In genomic region chr3:39447637-39448483, GRCh38 we compare ENCODE assay signal across 9 cellular contexts. TPM values are rescaled to one million over a fixed set of nuclear protein-coding genes. Genes with fewer than 3 reads are reported as not detected.
DNase-seq lines count a peak whose midpoint lies in the region; ATAC-seq and TF ChIP-seq lines count a peak whose summit lies in the region.
"Had no signal": no experiment of that assay in that cellular context is flagged by ENCODE, and none has a peak within 500 bp of the region (broad histone marks: within the 10 kb centered on the region; RNA-seq: fewer than 3 reads in every experiment).

No MANE protein-coding gene starts in this region.

- ATAC-seq in GM19351 (IDR thresholded peaks at IDR 0.05; ENCODE audit: unreplicated experiment) = peak; percentile 93
- peak; percentile 80 for ATAC-seq in HG03520 (IDR thresholded peaks at IDR 0.05; ENCODE audit: unreplicated experiment)
- peak; percentile 84 for ATAC-seq in memory B cell (ENCODE audit: low read depth)

- H3K27me3 Mint-ChIP-seq in CD14-positive monocyte (ENCODE audit: low read depth in 3 of 3) (peaks cover 0 to 5% (median 4%) of the 10 kb centered on the region in 3 donors), memory B cell (peaks cover 5% of the 10 kb centered on the region)
- H3K27me3 Mint-ChIP-seq in activated CD4-positive, alpha-beta memory T cell treated with anti-CD3 and anti-CD28 coated beads, Interleukin-2, amount 10 ng/mL, durations not matched to agents 7 days and 5 days = peaks cover 10% of the 10 kb centered on the region

- POLR2A ChIA-PET in activated CD4-positive, alpha-beta memory T cell treated with anti-CD3 and anti-CD28 coated beads, Interleukin-2, amount 10 ng/mL, durations not matched to agents 7 days and 5 days (lab: Charles Lee) = interaction anchor here (1.0 kb wide), 1 partner anchor 42 kb away, joined by 3 read pairs; no protein-coding TSS in a partner anchor

- DNase-seq in CD14-positive monocyte (ENCODE audit: low spot score) (no peak), NCI-H748 (lab: John Stamatoyannopoulos, UW; ENCODE audit: unreplicated experiment) (peak; percentile 69), memory B cell (ENCODE audit: low spot score in 2 of 2) (peak; percentile 47 to 61)
- DNase-seq in activated CD4-positive, alpha-beta memory T cell treated with anti-CD3 and anti-CD28 coated beads, Interleukin-2, amount 10 ng/mL, durations not matched to agents 7 days and 5 days = peak; percentile 60
- DNase-seq in effector CD8-positive, alpha-beta T cell (lab: John Stamatoyannopoulos, UW) = peak; percentile 41
- DNase-seq in stimulated activated CD8-positive, alpha-beta memory T cell treated with anti-CD3 and anti-CD28 coated beads, Interleukin-4, amount 100 ng/mL, for 1 hour (ENCODE audit: low read depth in 2 of 2, low spot score in 1 of 2) = peak; percentile 15 to 40

- H3K4me3 Mint-ChIP-seq in CD14-positive monocyte (no peak overlapping the region), memory B cell (no peak overlapping the region)
- H3K4me3 Mint-ChIP-seq in activated CD4-positive, alpha-beta memory T cell treated with anti-CD3 and anti-CD28 coated beads, Interleukin-2, amount 10 ng/mL, durations not matched to agents 7 days and 5 days = no peak overlapping the region
- H3K4me3 Mint-ChIP-seq: T-helper 1 cell treated with Interleukin-12 subunit alpha and Interleukin-12 subunit beta and Interleukin-4 antibody, amounts not matched to agents 30 μg/mL and 1 μg/mL, for 36 hours had no signal

- intact Hi-C loops in CD14-positive monocyte (cut with micrococcal nuclease) = no loop called here

- H3K9me3 Mint-ChIP-seq in CD14-positive monocyte = no peaks in the 10 kb centered on the region
- no peaks in the 10 kb centered on the region for H3K9me3 Mint-ChIP-seq in activated CD4-positive, alpha-beta memory T cell treated with anti-CD3 and anti-CD28 coated beads, Interleukin-2, amount 10 ng/mL, durations not matched to agents 7 days and 5 days
- H3K9me3 Mint-ChIP-seq in memory B cell = no peaks in the 10 kb centered on the region
- H3K9me3 Mint-ChIP-seq: T-helper 1 cell treated with Interleukin-12 subunit alpha and Interleukin-12 subunit beta and Interleukin-4 antibody, amounts not matched to agents 30 μg/mL and 1 μg/mL, for 36 hours had no signal

- TF ChIP-seq CTCF in CD14-positive monocyte (IDR thresholded peaks at IDR 0.05) = peak; percentile 86

- H3K4me1 Mint-ChIP-seq in CD14-positive monocyte = peaks cover 3% of the 10 kb centered on the region
- H3K4me1 Mint-ChIP-seq in activated CD4-positive, alpha-beta memory T cell treated with anti-CD3 and anti-CD28 coated beads, Interleukin-2, amount 10 ng/mL, durations not matched to agents 7 days and 5 days = no peaks in the 10 kb centered on the region
- H3K4me1 Mint-ChIP-seq in memory B cell = no peaks in the 10 kb centered on the region

- H3K36me3 Mint-ChIP-seq in CD14-positive monocyte (no peaks in the 10 kb centered on the region), memory B cell (no peaks in the 10 kb centered on the region)
- H3K36me3 Mint-ChIP-seq in activated CD4-positive, alpha-beta memory T cell treated with anti-CD3 and anti-CD28 coated beads, Interleukin-2, amount 10 ng/mL, durations not matched to agents 7 days and 5 days (ENCODE audit: low read depth) = no peaks in the 10 kb centered on the region

- CTCF ChIA-PET in activated CD4-positive, alpha-beta memory T cell treated with anti-CD3 and anti-CD28 coated beads, Interleukin-2, amount 10 ng/mL, durations not matched to agents 7 days and 5 days (lab: Charles Lee) = interaction anchor here (0.6 to 5.2 kb wide), 18 partner anchors 9 to 191 kb away, joined by 3 to 36 read pairs (median 4); partner anchors contain the start of gene RPSA

- H3K27ac Mint-ChIP-seq in CD14-positive monocyte (peak overlapping the region in 1 of 7 donors; percentile 50), memory B cell (no peak overlapping the region)
- H3K27ac Mint-ChIP-seq in activated CD4-positive, alpha-beta memory T cell treated with anti-CD3 and anti-CD28 coated beads, Interleukin-2, amount 10 ng/mL, durations not matched to agents 7 days and 5 days = no peak overlapping the region
- H3K27ac Mint-ChIP-seq: T-helper 1 cell treated with Interleukin-12 subunit alpha and Interleukin-12 subunit beta and Interleukin-4 antibody, amounts not matched to agents 30 μg/mL and 1 μg/mL, for 36 hours had no signal

RNA-seq across cellular contexts. Expression of gene MOBP, which starts 19.6 kb away (rescaled TPM):
- not detected for polyA plus RNA-seq in CD14-positive monocyte
- not detected for total RNA-seq in activated CD4-positive, alpha-beta memory T cell treated with anti-CD3 and anti-CD28 coated beads, Interleukin-2, amount 10 ng/mL, durations not matched to agents 7 days and 5 days

RNA-seq across cellular contexts. Expression of gene RPSA, which starts 41.3 kb away (rescaled TPM):
- 100 to 1,000 TPM; 172 to 219 TPM for polyA plus RNA-seq in CD14-positive monocyte
- total RNA-seq in activated CD4-positive, alpha-beta memory T cell treated with anti-CD3 and anti-CD28 coated beads, Interleukin-2, amount 10 ng/mL, durations not matched to agents 7 days and 5 days = 1,000 to 10,000 TPM; 1,345 to 1,384 TPM
